In the genomic region with DNA sequence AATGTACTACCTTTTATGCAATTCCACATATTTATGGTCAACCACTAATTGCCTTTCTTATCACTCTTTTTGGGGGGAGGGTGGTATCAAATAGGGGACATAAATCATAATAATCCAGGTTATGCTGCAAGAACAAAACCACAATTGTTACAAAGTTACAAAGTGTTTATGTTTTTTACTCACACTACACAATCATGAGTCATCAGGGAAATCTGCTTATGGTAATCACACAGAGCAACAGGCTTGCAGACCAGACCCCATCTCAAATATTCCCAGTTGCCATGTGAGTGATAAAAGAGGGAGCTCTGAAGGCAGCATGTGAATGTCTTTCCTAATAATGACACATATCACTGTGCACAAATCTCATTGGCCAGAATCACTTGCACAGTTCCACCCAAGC, we compare ENCODE assay signal across 23 cellular contexts.
DNase-seq lines count a peak whose midpoint lies in the region; ATAC-seq and TF ChIP-seq lines count a peak whose summit lies in the region.
"Had no signal": no experiment of that assay in that cellular context is flagged by ENCODE, and none has a peak within 500 bp of the region (broad histone marks: within the 10 kb centered on the region; RNA-seq: fewer than 3 reads in every experiment).

No MANE protein-coding gene starts in this region.

- no peaks in the 10 kb centered on the region for H3K4me1 ChIP-seq in CD4-positive, alpha-beta memory T cell (ENCODE audit: insufficient read depth, low read length)

- DNase-seq in HT-29 (ENCODE audit: low spot score) (peak; percentile 30), SW480 (ENCODE audit: low spot score) (peak; percentile 69), fibroblast of pulmonary artery (ENCODE audit: low read depth) (peak; percentile 61), endothelial cell (ENCODE audit: low spot score) (no peak), GM20000 (ENCODE audit: low spot score) (no peak)
- no peak for DNase-seq in activated naive CD4-positive, alpha-beta T cell treated with anti-CD3 and anti-CD28 coated beads, Interleukin-2, amount 50 U/mL, for 72 hours (ENCODE audit: low spot score in 2 of 2)
- DNase-seq in CD4-positive, alpha-beta memory T cell = no peak
- DNase-seq: ACHN; activated CD4-positive, alpha-beta memory T cell treated with anti-CD3 and anti-CD28 coated beads for 36 hours; activated T-cell treated with anti-CD3 and anti-CD28 coated beads, Interleukin-2, amount 50 U/mL, for 24 hours; GDM1; KBM-7; NCI-H1436 treated with DMSO at 0.1 percent for 48 hours; NCI-H2227 treated with DMSO at 0.1 percent for 48 hours; nucleus accumbens; right cardiac atrium; T-helper 1 cell; WERI-Rb-1 had no signal

- no peak overlapping the region for H3K27ac Mint-ChIP-seq in activated naive CD4-positive, alpha-beta T cell treated with anti-CD3 and anti-CD28 coated beads, Interleukin-2, amount 50 U/mL, for 72 hours
- H3K27ac Mint-ChIP-seq in CD4-positive, alpha-beta memory T cell = no peak overlapping the region
- no peak overlapping the region for H3K27ac Mint-ChIP-seq in endothelial cell (ENCODE audit: unreplicated experiment)
- H3K27ac Mint-ChIP-seq: activated CD4-positive, alpha-beta memory T cell treated with anti-CD3 and anti-CD28 coated beads for 36 hours; activated naive CD4-positive, alpha-beta T cell treated with anti-CD3 and anti-CD28 coated beads, Interleukin-2, amount 50 U/mL, for 24 hours; activated T-cell treated with anti-CD3 and anti-CD28 coated beads, Interleukin-2, amount 50 U/mL, for 24 hours had no signal

- H3K36me3 ChIP-seq in CD4-positive, alpha-beta memory T cell (ENCODE audit: insufficient read depth, low read length) = no peaks in the 10 kb centered on the region
- H3K36me3 ChIP-seq: cardiac muscle cell, WERI-Rb-1 had no signal

- no peak overlapping the region for H3K4me3 Mint-ChIP-seq in CD4-positive, alpha-beta memory T cell
- H3K4me3 Mint-ChIP-seq in endothelial cell (ENCODE audit: unreplicated experiment) = no peak overlapping the region
- H3K4me3 Mint-ChIP-seq: activated CD4-positive, alpha-beta memory T cell treated with anti-CD3 and anti-CD28 coated beads for 36 hours; activated naive CD4-positive, alpha-beta T cell treated with anti-CD3 and anti-CD28 coated beads, Interleukin-2, amount 50 U/mL, for 24 hours; activated T-cell treated with anti-CD3 and anti-CD28 coated beads, Interleukin-2, amount 50 U/mL, for 24 hours had no signal

- H3K9me3 ChIP-seq in CD4-positive, alpha-beta memory T cell (ENCODE audit: control insufficient read depth in 1 of 2, low read length in 2 of 2) = no peaks in the 10 kb centered on the region

- ATAC-seq in activated naive CD4-positive, alpha-beta T cell treated with anti-CD3 and anti-CD28 coated beads, Interleukin-2, amount 50 U/mL, for 72 hours = no peak
- ATAC-seq: right cardiac atrium, Right ventricle myocardium inferior had no signal

- no peaks in the 10 kb centered on the region for H3K27me3 ChIP-seq in CD4-positive, alpha-beta memory T cell (ENCODE audit: insufficient read depth, low read length)
- H3K27me3 ChIP-seq: cardiac muscle cell had no signal

- peak overlapping the region; percentile 71; the same call in 1 of the 2 replicates for H3K27ac ChIP-seq in 22Rv1
- no peak overlapping the region for H3K27ac ChIP-seq in CD4-positive, alpha-beta memory T cell (ENCODE audit: low read depth, low read length)
- H3K27ac ChIP-seq: cardiac muscle cell, HL-60, WERI-Rb-1 had no signal

- peaks cover 0 to 2% (median 0%) of the 10 kb centered on the region in 4 donors for H3K4me1 Mint-ChIP-seq in CD4-positive, alpha-beta memory T cell
- no peaks in the 10 kb centered on the region for H3K4me1 Mint-ChIP-seq in endothelial cell (ENCODE audit: unreplicated experiment)
- H3K4me1 Mint-ChIP-seq: activated naive CD4-positive, alpha-beta T cell treated with anti-CD3 and anti-CD28 coated beads, Interleukin-2, amount 50 U/mL, for 24 hours had no signal

- intact Hi-C loops in CD4-positive, alpha-beta memory T cell (cut with micrococcal nuclease) = no loop called here

- CTCF ChIA-PET in CD4-positive, alpha-beta memory T cell (lab: Charles Lee; ENCODE audit: partially characterized antibody) = no interaction called here

- no peaks in the 10 kb centered on the region for H3K36me3 Mint-ChIP-seq in activated naive CD4-positive, alpha-beta T cell treated with anti-CD3 and anti-CD28 coated beads, Interleukin-2, amount 50 U/mL, for 72 hours
- no peaks in the 10 kb centered on the region for H3K36me3 Mint-ChIP-seq in CD4-positive, alpha-beta memory T cell
- no peaks in the 10 kb centered on the region for H3K36me3 Mint-ChIP-seq in endothelial cell (ENCODE audit: low read depth, unreplicated experiment)
- H3K36me3 Mint-ChIP-seq: activated CD4-positive, alpha-beta memory T cell treated with anti-CD3 and anti-CD28 coated beads for 36 hours; activated naive CD4-positive, alpha-beta T cell treated with anti-CD3 and anti-CD28 coated beads, Interleukin-2, amount 50 U/mL, for 24 hours had no signal

- no peaks in the 10 kb centered on the region for H3K27me3 Mint-ChIP-seq in CD4-positive, alpha-beta memory T cell
- H3K27me3 Mint-ChIP-seq in endothelial cell (ENCODE audit: unreplicated experiment) = peaks cover 2% of the 10 kb centered on the region
- H3K27me3 Mint-ChIP-seq: activated CD4-positive, alpha-beta memory T cell treated with anti-CD3 and anti-CD28 coated beads for 36 hours; activated naive CD4-positive, alpha-beta T cell treated with anti-CD3 and anti-CD28 coated beads, Interleukin-2, amount 50 U/mL, for 24 hours had no signal

- POLR2A ChIA-PET in CD4-positive, alpha-beta memory T cell (lab: Charles Lee; ENCODE audit: partially characterized antibody) = no interaction called here

- TF ChIP-seq CTCF in 22Rv1 (IDR thresholded peaks at IDR 0.05) = no peak
- TF ChIP-seq CTCF in fibroblast of pulmonary artery (IDR thresholded peaks at IDR 0.05; ENCODE audit: low read length, missing control alignments) = no peak
- TF ChIP-seq CTCF in endothelial cell (IDR thresholded peaks at IDR 0.05; ENCODE audit: unreplicated experiment) = no peak
- no peak for TF ChIP-seq CTCF in GM20000 (IDR thresholded peaks at IDR 0.05; ENCODE audit: extremely low read depth, missing control alignments)

- H3K4me3 ChIP-seq in fibroblast of pulmonary artery (replicated peaks; ENCODE audit: low read depth, low read length) = no peak overlapping the region
- no peak overlapping the region for H3K4me3 ChIP-seq in CD4-positive, alpha-beta memory T cell (ENCODE audit: low read length in 2 of 2)
- H3K4me3 ChIP-seq: cardiac muscle cell had no signal

- H3K9me3 Mint-ChIP-seq in activated naive CD4-positive, alpha-beta T cell treated with anti-CD3 and anti-CD28 coated beads, Interleukin-2, amount 50 U/mL, for 72 hours = peaks cover 0 to 8% of the 10 kb centered on the region in 2 donors
- no peaks in the 10 kb centered on the region for H3K9me3 Mint-ChIP-seq in CD4-positive, alpha-beta memory T cell
- no peaks in the 10 kb centered on the region for H3K9me3 Mint-ChIP-seq in endothelial cell (ENCODE audit: unreplicated experiment)
- H3K9me3 Mint-ChIP-seq: activated CD4-positive, alpha-beta memory T cell treated with anti-CD3 and anti-CD28 coated beads for 36 hours; activated T-cell treated with anti-CD3 and anti-CD28 coated beads, Interleukin-2, amount 50 U/mL, for 24 hours had no signal

Comparison
In these comparisons a context has a peak if more than half of its experiments do, and no peak if none do; other contexts are left out.
1. DNase-seq: peak in HT-29 (single experiment), SW480 (single experiment) and fibroblast of pulmonary artery (single experiment); none in activated naive CD4-positive, alpha-beta T cell treated with anti-CD3 and anti-CD28 coated beads, Interleukin-2, amount 50 U/mL, for 72 hours (0 of 2), CD4-positive, alpha-beta memory T cell (0 of 5), endothelial cell (single experiment) and GM20000 (single experiment).